In genomic region chr11:3712274-3712673, GRCh38 we compare ENCODE assay signal across 30 cellular contexts. TPM values are rescaled to one million over a fixed set of nuclear protein-coding genes. Genes with fewer than 3 reads are reported as not detected.
DNase-seq lines count a peak whose midpoint lies in the region; ATAC-seq, FAIRE-seq and TF ChIP-seq lines count a peak whose summit lies in the region.
"Had no signal": no experiment of that assay in that cellular context is flagged by ENCODE, and none has a peak within 500 bp of the region (broad histone marks: within the 10 kb centered on the region; RNA-seq: fewer than 3 reads in every experiment).

No MANE protein-coding gene starts in this region.

- no peak overlapping the region for H3K4me3 ChIP-seq in liver (ENCODE audit: low read depth in 1 of 3, low read length in 3 of 3)
- H3K4me3 ChIP-seq: SJCRH30 had no signal

- no peak overlapping the region for H3K14ac ChIP-seq in H9 (ENCODE audit: insufficient read depth, low read length)

- no peak overlapping the region for H2BK20ac ChIP-seq in H9 (ENCODE audit: low read depth, low read length, poor library complexity, severe bottlenecking)

- ATAC-seq in WTC11 (no peak), HG02571 (IDR thresholded peaks at IDR 0.05; ENCODE audit: unreplicated experiment) (no peak), GM19351 (IDR thresholded peaks at IDR 0.05; ENCODE audit: unreplicated experiment) (no peak)
- ATAC-seq: PC-3, Right ventricle myocardium inferior, SK-N-SH treated with all-trans-retinoic acid at 6 μM for 48 hours had no signal

- no peaks in the 10 kb centered on the region for H4K20me1 ChIP-seq in H9 (ENCODE audit: control insufficient read depth, insufficient read depth, insufficient read length)

- H4K91ac ChIP-seq in H9 (ENCODE audit: insufficient read length, low read depth, low read length), result no peak overlapping the region

- H3K23ac ChIP-seq in H9 (ENCODE audit: insufficient read length, low read depth, low read length), result no peak overlapping the region

- no peak overlapping the region for H2BK15ac ChIP-seq in H9 (ENCODE audit: low read depth, low read length)

- whole genome bisulfite sequencing in H9 (ENCODE audit: extremely low coverage, insufficient read length, low lambda C conversion rate), result no CpG with 5 or more reads among the region's 6 CpGs
- WGBS in liver, result 43% methylated on average over 6 of the region's 6 CpGs

- peaks cover 26 to 72% (median 53%) of the 10 kb centered on the region in 3 experiments for H3K36me3 Mint-ChIP-seq in H9 (ENCODE audit: insufficient read depth in 1 of 3, low read depth in 3 of 3)
- H3K36me3 Mint-ChIP-seq in WTC11, result peaks cover 50% of the 10 kb centered on the region
- peaks cover 28% of the 10 kb centered on the region for H3K36me3 Mint-ChIP-seq in type B pancreatic cell

- no peak overlapping the region for H3K4me3 Mint-ChIP-seq in H9
- no peak overlapping the region for H3K4me3 Mint-ChIP-seq in WTC11
- H3K4me3 Mint-ChIP-seq in type B pancreatic cell, result no peak overlapping the region
- H3K4me3 Mint-ChIP-seq: B cell; CD8-positive, alpha-beta memory T cell had no signal

- no peak overlapping the region for H2AK5ac ChIP-seq in H9 (ENCODE audit: insufficient read length, low read length)

- no peak overlapping the region for H3K4ac ChIP-seq in H9 (ENCODE audit: low read depth, low read length)

- POLR2A ChIA-PET in WTC11 (lab: Charles Lee), result no interaction called here

- H3K27me3 ChIP-seq in H9 (ENCODE audit: insufficient read depth, low read length) (no peaks in the 10 kb centered on the region), liver (ENCODE audit: control insufficient read depth in 4 of 4, insufficient read depth in 4 of 4, low read length in 3 of 4) (no peaks in the 10 kb centered on the region)
- H3K27me3 ChIP-seq: SJCRH30 had no signal

- TF ChIP-seq CTCF in H9 (conservative IDR thresholded peaks at IDR 0.05), result no peak
- TF ChIP-seq CTCF in WTC11 (IDR thresholded peaks at IDR 0.05), result no peak
- TF ChIP-seq CTCF in liver (IDR thresholded peaks at IDR 0.05; ENCODE audit: low read depth, low read length, missing input control), result no peak
- TF ChIP-seq CTCF in type B pancreatic cell (conservative IDR thresholded peaks at IDR 0.05), result no peak

- H3K9me3 ChIP-seq in H9 (ENCODE audit: control insufficient read depth, low read depth, low read length) (no peaks in the 10 kb centered on the region), liver (ENCODE audit: control insufficient read depth in 4 of 4, low read length in 3 of 4) (no peaks in the 10 kb centered on the region)
- H3K9me3 ChIP-seq: SJCRH30 had no signal

- peaks cover 4% of the 10 kb centered on the region; the same call in 1 of the 2 replicates for H3K4me1 ChIP-seq in H9 (ENCODE audit: insufficient read depth, low read length)
- H3K4me1 ChIP-seq in liver (ENCODE audit: control insufficient read depth in 4 of 4, insufficient read depth in 4 of 4, low read length in 3 of 4), result peaks cover 2 to 25% (median 22%) of the 10 kb centered on the region in 4 donors

- H2BK12ac ChIP-seq in H9 (ENCODE audit: insufficient read length, low read depth, low read length), result no peak overlapping the region

- peaks cover 11 to 47% (median 30%) of the 10 kb centered on the region in 4 donors for H3K36me3 ChIP-seq in liver (ENCODE audit: control insufficient read depth in 4 of 4, insufficient read depth in 3 of 4, low read depth in 1 of 4, low read length in 3 of 4)

- CTCF ChIA-PET in WTC11 (lab: Charles Lee), result no interaction called here

- H3T11ph ChIP-seq in H9 (ENCODE audit: low read length), result no peak overlapping the region

- DNase-seq in H9 (no peak), WTC11 (ENCODE audit: low spot score) (no peak), type B pancreatic cell (ENCODE audit: extremely low spot score, unreplicated experiment) (no peak), GM12892 (ENCODE audit: insufficient read length) (no peak)
- DNase-seq: Calu3; CD8-positive, alpha-beta memory T cell; DMS79 treated with DMSO at 0.1 percent for 48 hours; GF-D8; IMR-90; KG1; MM.1S; NCI-H1417; NCI-H1694; NCI-H2029 treated with DMSO at 0.1 percent for 48 hours; NCI-H2171 treated with DMSO at 0.1 percent for 48 hours; NCI-H524 treated with DMSO at 0.1 percent for 48 hours; NCI-H774; NK-92 treated with Interleukin-12 subunit alpha and Interleukin-12 subunit beta, amount 100 ng/mL, for 24 hours; PC-3; SJCRH30 had no signal

- no peaks in the 10 kb centered on the region for H3K79me2 ChIP-seq in H9 (ENCODE audit: insufficient read depth, low read length)

- H4K8ac ChIP-seq in H9 (replicated peaks; ENCODE audit: insufficient read length, low read depth, low read length), result no peak overlapping the region

- H3K23me2 ChIP-seq in H9 (ENCODE audit: insufficient read length, low read depth, low read length, poor library complexity, severe bottlenecking), result no peaks in the 10 kb centered on the region

- no peak overlapping the region for H2BK120ac ChIP-seq in H9 (ENCODE audit: low read depth, low read length, poor library complexity, severe bottlenecking)

- H2AFZ ChIP-seq in H9 (ENCODE audit: low read length), result no peak overlapping the region

- peak overlapping the region in 2 of 3 experiments; percentile 16 to 80; a peak in 2 of 7 replicates for H3K27ac Mint-ChIP-seq in H9
- peak overlapping the region; percentile 14; the same call in 1 of the 2 replicates for H3K27ac Mint-ChIP-seq in WTC11
- peak overlapping the region; percentile 49 for H3K27ac Mint-ChIP-seq in type B pancreatic cell
- H3K27ac Mint-ChIP-seq: B cell had no signal

- H3K9me3 Mint-ChIP-seq in H9 (no peaks in the 10 kb centered on the region), WTC11 (no peaks in the 10 kb centered on the region), type B pancreatic cell (no peaks in the 10 kb centered on the region)
- H3K9me3 Mint-ChIP-seq: CD8-positive, alpha-beta memory T cell had no signal

- TF ChIP-seq RAD21 in liver (IDR thresholded peaks at IDR 0.05), result peak in 1 of 2 donors; percentile 9

- no peak for FAIRE-seq in GM12892 (lab: Jason Lieb, UNC)
- FAIRE-seq: GM12891, GM19239, H54 had no signal

- H3K4me1 Mint-ChIP-seq in H9 (peaks cover 29 to 36% of the 10 kb centered on the region in 2 experiments), WTC11 (peaks cover 31% of the 10 kb centered on the region), type B pancreatic cell (ENCODE audit: unreplicated experiment) (no peaks in the 10 kb centered on the region)
- H3K4me1 Mint-ChIP-seq: B cell had no signal

- no peak overlapping the region for H2BK5ac ChIP-seq in H9 (ENCODE audit: insufficient read length, low read length)

- TF ChIP-seq POLR2A in GM12892 (IDR thresholded peaks at IDR 0.05; ENCODE audit: low read depth, low read length), result no peak

- H3K18ac ChIP-seq in H9 (ENCODE audit: insufficient read length, low read depth, low read length), result no peak overlapping the region

- H3K9ac ChIP-seq in H9 (ENCODE audit: extremely low read depth, insufficient read length, low read length) (peak overlapping the region; percentile 4), liver (ENCODE audit: low read depth in 1 of 2, low read length in 2 of 2) (no peak overlapping the region)

- H3K79me1 ChIP-seq in H9 (ENCODE audit: insufficient read depth, low read depth, low read length, poor library complexity, severe bottlenecking), result no peaks in the 10 kb centered on the region

- H3K27ac ChIP-seq in H9 (ENCODE audit: insufficient read length, low read depth, low read length) (peak overlapping the region; percentile 67), liver (ENCODE audit: low read depth in 1 of 2, low read length in 2 of 2) (no peak overlapping the region)
- H3K27ac ChIP-seq: C4-2B, SJCRH30 had no signal

- H3K4me2 ChIP-seq in H9 (ENCODE audit: insufficient read depth, insufficient read length, low read length), result no peak overlapping the region

- H3K27me3 Mint-ChIP-seq in H9 (ENCODE audit: low read depth), result no peaks in the 10 kb centered on the region
- H3K27me3 Mint-ChIP-seq in WTC11 (ENCODE audit: low read depth), result no peaks in the 10 kb centered on the region; the same call in 1 of the 2 replicates
- no peaks in the 10 kb centered on the region for H3K27me3 Mint-ChIP-seq in type B pancreatic cell
- H3K27me3 Mint-ChIP-seq: B cell; CD8-positive, alpha-beta memory T cell had no signal

- no peak overlapping the region for H3K56ac ChIP-seq in H9 (ENCODE audit: insufficient read length, low read depth, low read length)

- no peak overlapping the region for H4K5ac ChIP-seq in H9 (ENCODE audit: insufficient read length, low read depth, low read length)

TF ChIP-seq in liver, 16 proteins besides CTCF, POLR2A, EP300 and RAD21:
- TF ChIP-seq TAF1 (conservative IDR thresholded peaks at IDR 0.05), result no peak
- peak; percentile 52 for TF ChIP-seq HNF4G (IDR thresholded peaks at IDR 0.05)
- TF ChIP-seq ZBTB33 (IDR thresholded peaks at IDR 0.05), result no peak
- peak; percentile 55 for TF ChIP-seq SP1 (IDR thresholded peaks at IDR 0.05)
- TF ChIP-seq FOXA2 (IDR thresholded peaks at IDR 0.05), result no peak
- TF ChIP-seq RXRA (IDR thresholded peaks at IDR 0.05), result peak; percentile 46 to 56
- no peak for TF ChIP-seq NR2F2 (IDR thresholded peaks at IDR 0.05)
- peak; percentile 17 for TF ChIP-seq ATF3 (IDR thresholded peaks at IDR 0.05)
- peak; percentile 80 to 85 for TF ChIP-seq HNF4A (conservative IDR thresholded peaks at IDR 0.05)

RNA-seq across cellular contexts. Expression of gene CHRNA10, which starts 41.1 kb away (rescaled TPM):
- total RNA-seq in H9 (2021) (2.1 and 2.4 TPM in 2 replicates), WTC11 (2021) (0.46 to 1.7 TPM (median 0.73 TPM) in 3 replicates), liver (1 to 10 TPM in 1 of 2 donors, under 1 TPM in 1; 0.56 to 1.7 TPM), type B pancreatic cell (ENCODE audit: low replicate concordance) (1.5 and 2.9 TPM in 2 replicates)
- under 1 TPM; 0.10 to 0.16 TPM for polyA plus RNA-seq in liver
- 0.53 TPM for polyA plus RNA-seq in GM12892 (2012; ENCODE audit: missing spikeins)
